ENCODE assay signal across 2 cellular contexts in genomic region chrX:107736781-107737531, GRCh38.
TF ChIP-seq lines count a peak whose summit lies in the region.

No MANE protein-coding gene starts in this region.

TF ChIP-seq in GM23338, 12 proteins besides CTCF, POLR2A, EP300 and RAD21 (continued from another document):
- TF ChIP-seq ZNF462 (CRISPR knock-in tag; IDR thresholded peaks at IDR 0.05) (no peak), STAT1 (IDR thresholded peaks at IDR 0.05; ENCODE audit: unreplicated experiment) (no peak), EZH2 (IDR thresholded peaks at IDR 0.05; ENCODE audit: low read depth, unreplicated experiment) (no peak), JUNB (IDR thresholded peaks at IDR 0.05; ENCODE audit: unreplicated experiment) (no peak)

TF ChIP-seq in endothelial cell of umbilical vein, 7 proteins besides CTCF, POLR2A, EP300 and RAD21 (continued from another document):
- TF ChIP-seq MAX (IDR thresholded peaks at IDR 0.05; ENCODE audit: insufficient read depth, insufficient read length) (no peak), FOS (IDR thresholded peaks at IDR 0.05; ENCODE audit: borderline replicate concordance, insufficient read depth, low read length) (no peak), GATA2 (IDR thresholded peaks at IDR 0.05; ENCODE audit: insufficient read depth, insufficient read length, low read depth, low read length) (no peak), JUN (IDR thresholded peaks at IDR 0.05; ENCODE audit: borderline replicate concordance, insufficient read depth, insufficient read length, low read depth) (no peak), MYC (IDR thresholded peaks at IDR 0.05; ENCODE audit: low read depth, low read length) (no peak), POLR2AphosphoS5 (IDR thresholded peaks at IDR 0.05; ENCODE audit: insufficient read depth, low read depth, low read length) (no peak)
TF ChIP-seq in endothelial cell of umbilical vein: peak in this region for 0.
